1 cellular context compared by ENCODE assay signal in genomic region chr9:102867488-102867887, GRCh38.
TF ChIP-seq lines count a peak whose summit lies in the region.

No MANE protein-coding gene starts in this region.

TF ChIP-seq in WTC11, 78 proteins besides CTCF, POLR2A, EP300 and RAD21 (continued from another document):
- no peak for TF ChIP-seq AFF4 (CRISPR knock-in tag; IDR thresholded peaks at IDR 0.05; ENCODE audit: borderline replicate concordance)
- no peak for TF ChIP-seq ELF4 (CRISPR knock-in tag; IDR thresholded peaks at IDR 0.05; ENCODE audit: low read depth)
- no peak for TF ChIP-seq FOXP1 (CRISPR knock-in tag; IDR thresholded peaks at IDR 0.05; ENCODE audit: borderline replicate concordance)
- TF ChIP-seq AR (CRISPR knock-in tag; IDR thresholded peaks at IDR 0.05): no peak
